Comparison of ENCODE assay signal across 19 cellular contexts in the genomic region with DNA sequence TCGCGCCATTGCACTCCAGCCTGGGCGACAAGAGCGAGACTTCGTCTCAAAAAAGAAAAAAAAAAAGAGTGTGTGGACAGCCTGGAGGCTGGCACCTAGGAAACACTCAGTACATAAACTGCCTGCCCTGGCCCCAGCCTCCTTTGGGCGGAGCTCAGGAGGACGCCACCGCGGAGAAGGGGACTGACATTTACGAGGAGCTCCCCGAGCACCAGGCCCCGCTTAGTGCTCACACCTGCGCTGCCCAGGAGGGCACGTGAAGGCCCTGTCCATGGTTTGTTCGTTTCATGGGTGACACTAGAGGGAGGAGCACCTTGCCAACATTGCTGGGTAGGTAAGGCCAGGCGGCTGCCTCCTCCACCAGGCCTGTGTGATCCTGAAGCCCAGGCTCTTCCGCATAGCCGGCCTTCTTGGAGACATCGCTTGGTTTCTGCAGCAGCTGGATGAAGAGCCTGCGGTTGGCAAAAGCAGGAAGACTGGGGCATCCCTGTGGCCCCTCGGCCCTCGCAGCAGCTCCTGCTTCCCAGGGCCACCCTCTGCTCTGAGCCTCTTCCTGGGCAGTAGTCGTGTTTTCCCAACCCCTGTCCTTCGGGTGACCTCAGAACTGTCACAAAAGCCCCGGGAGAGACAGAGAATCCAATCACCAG. TPM values are rescaled to one million over a fixed set of nuclear protein-coding genes. Genes with fewer than 3 reads are reported as not detected.
DNase-seq lines count a peak whose midpoint lies in the region; ATAC-seq and TF ChIP-seq lines count a peak whose summit lies in the region.
"Had no signal": no experiment of that assay in that cellular context is flagged by ENCODE, and none has a peak within 500 bp of the region (broad histone marks: within the 10 kb centered on the region; RNA-seq: fewer than 3 reads in every experiment).

No MANE protein-coding gene starts in this region.

- TF ChIP-seq CTCF in left lung (IDR thresholded peaks at IDR 0.05) (no peak), glutamatergic neuron (IDR thresholded peaks at IDR 0.05; ENCODE audit: partially characterized antibody, unreplicated experiment) (no peak)

- peak; percentile 67 for ATAC-seq in left lung
- no peak for ATAC-seq in HG02840 (IDR thresholded peaks at IDR 0.05; ENCODE audit: low FRiP score, unreplicated experiment)

- no peaks in the 10 kb centered on the region for H3K9me3 ChIP-seq in left lung
- H3K9me3 ChIP-seq: BLaER1, SJSA1 had no signal

- H3K27me3 ChIP-seq in left lung, result peaks cover 0 to 61% of the 10 kb centered on the region in 2 donors
- H3K27me3 ChIP-seq: BLaER1 had no signal

- no peak overlapping the region for H3K4me3 Mint-ChIP-seq in glutamatergic neuron (ENCODE audit: unreplicated experiment)
- H3K4me3 Mint-ChIP-seq: CD4-positive, alpha-beta T cell; IgD-negative memory B cell had no signal

- H3K27ac Mint-ChIP-seq in glutamatergic neuron (ENCODE audit: unreplicated experiment), result no peak overlapping the region
- H3K27ac Mint-ChIP-seq: CD4-positive, alpha-beta T cell; IgD-negative memory B cell had no signal

- peak; percentile 44 for DNase-seq in DMS53 (lab: John Stamatoyannopoulos, UW)
- DNase-seq in DMS53 treated with DMSO at 0.1 percent for 48 hours (lab: John Stamatoyannopoulos, UW; ENCODE audit: unreplicated experiment), result no peak
- peak; percentile 73 for DNase-seq in DMS153 (lab: John Stamatoyannopoulos, UW)
- DNase-seq in NCI-H774 (lab: John Stamatoyannopoulos, UW), result peak; percentile 26
- DNase-seq in left lung, result no peak
- DNase-seq in islet precursor cell, result no peak
- DNase-seq in glutamatergic neuron, result no peak
- DNase-seq: ACHN; Calu3; CD4-positive, alpha-beta T cell; Kasumi-1; NCI-H446 treated with DMSO at 0.1 percent for 48 hours; OCI-M1 had no signal

- H3K27me3 Mint-ChIP-seq in glutamatergic neuron (ENCODE audit: unreplicated experiment), result peaks cover 10% of the 10 kb centered on the region

- H3K36me3 ChIP-seq in left lung, result no peaks in the 10 kb centered on the region
- H3K36me3 ChIP-seq: BLaER1, SJSA1 had no signal

- no peaks in the 10 kb centered on the region for H3K4me1 ChIP-seq in left lung
- H3K4me1 ChIP-seq: SJSA1 had no signal

- no peak overlapping the region for H3K4me3 ChIP-seq in left lung
- H3K4me3 ChIP-seq: BLaER1, SJSA1 had no signal

- no peaks in the 10 kb centered on the region for H3K36me3 Mint-ChIP-seq in glutamatergic neuron (ENCODE audit: unreplicated experiment)
- H3K36me3 Mint-ChIP-seq: IgD-negative memory B cell had no signal

- no peak overlapping the region for H3K27ac ChIP-seq in left lung
- H3K27ac ChIP-seq: 22Rv1, BLaER1, SJSA1 had no signal

- H3K9me3 Mint-ChIP-seq in glutamatergic neuron (ENCODE audit: unreplicated experiment), result peaks cover 3% of the 10 kb centered on the region
- H3K9me3 Mint-ChIP-seq: CD4-positive, alpha-beta T cell; IgD-negative memory B cell had no signal

- intact Hi-C loops in left lung (cut with DNase I), result no loop called here

- peaks cover 23% of the 10 kb centered on the region for H3K4me1 Mint-ChIP-seq in glutamatergic neuron (ENCODE audit: low read depth, unreplicated experiment)
- H3K4me1 Mint-ChIP-seq: IgD-negative memory B cell had no signal

RNA-seq across cellular contexts. Expression of a gene that starts 26.2 kb away (rescaled TPM):
- total RNA-seq in left lung (10 to 100 TPM; 23.4 to 25.5 TPM), glutamatergic neuron (ENCODE audit: unreplicated experiment) (0.17 TPM)
- total RNA-seq: Calu3, MCF 10A, SJSA1 had no signal

RNA-seq across cellular contexts. Expression of a gene that starts 43.7 kb away (rescaled TPM):
- total RNA-seq in left lung (10 to 100 TPM in 1 of 2 donors, 1 to 10 TPM in 1; 2.5 to 11.4 TPM), glutamatergic neuron (ENCODE audit: unreplicated experiment) (not detected)
- total RNA-seq: CD4-positive, alpha-beta T cell had no signal

Comparison
In these comparisons a context has a peak if more than half of its experiments do, and no peak if none do; other contexts are left out.
1. DNase-seq: peak in DMS53 (single experiment), DMS153 (single experiment) and NCI-H774 (single experiment); none in DMS53 treated with DMSO at 0.1 percent for 48 hours (single experiment), left lung (0 of 2), islet precursor cell (single experiment) and glutamatergic neuron (single experiment).
2. RNA of a gene that starts 26.2 kb away (total RNA-seq): 23.4 to 25.5 TPM in left lung; 0.17 TPM in glutamatergic neuron (single experiment); every median in the first group is over 10 times any median in the second.